In the genomic region with DNA sequence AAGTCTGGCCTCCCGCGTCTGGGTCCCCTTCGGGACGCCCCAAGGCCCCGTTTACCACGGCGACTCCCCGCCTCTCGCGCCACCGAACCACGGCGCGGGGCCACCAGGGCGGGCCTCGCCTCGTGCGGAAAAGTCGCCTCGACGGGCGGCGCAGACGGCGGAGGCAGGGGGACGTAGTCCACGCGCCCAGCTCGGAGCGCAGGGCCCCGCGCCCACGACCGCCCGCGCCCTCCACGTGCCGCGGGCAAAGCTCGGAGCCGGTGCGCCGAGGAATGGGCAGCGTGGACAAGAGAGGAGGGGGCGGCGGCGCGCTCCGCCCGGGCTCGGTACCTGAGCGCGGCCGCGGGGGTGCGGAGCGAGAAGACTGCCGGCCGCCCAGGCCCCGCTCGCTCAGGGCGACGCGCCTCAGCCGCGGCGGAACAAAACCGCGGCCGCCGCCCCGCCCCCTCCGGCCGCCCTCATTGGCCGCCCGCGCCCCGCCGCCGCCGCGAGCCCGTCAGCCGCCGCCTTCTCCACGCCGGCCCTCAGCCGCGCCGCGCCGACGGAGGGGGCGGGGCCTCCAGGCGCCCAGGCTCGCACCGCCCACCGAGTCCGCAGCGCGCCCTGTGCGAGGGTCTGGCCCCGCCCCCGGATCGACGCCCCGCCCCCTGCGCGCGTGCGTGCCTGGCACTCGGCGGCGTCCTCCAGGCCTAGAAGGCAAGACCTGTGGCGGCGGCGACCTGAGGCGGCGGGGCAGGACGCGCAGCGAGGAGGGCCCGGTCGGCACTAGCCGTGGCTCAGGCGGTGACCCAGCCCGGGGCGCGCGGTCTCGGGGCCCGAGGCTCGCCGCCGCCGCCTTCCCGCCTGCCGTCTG, we compare ENCODE assay signal across 8 cellular contexts. TPM values are rescaled to one million over a fixed set of nuclear protein-coding genes. Genes with fewer than 3 reads are reported as not detected.
DNase-seq lines count a peak whose midpoint lies in the region; ATAC-seq and TF ChIP-seq lines count a peak whose summit lies in the region.

A gene with protein sequence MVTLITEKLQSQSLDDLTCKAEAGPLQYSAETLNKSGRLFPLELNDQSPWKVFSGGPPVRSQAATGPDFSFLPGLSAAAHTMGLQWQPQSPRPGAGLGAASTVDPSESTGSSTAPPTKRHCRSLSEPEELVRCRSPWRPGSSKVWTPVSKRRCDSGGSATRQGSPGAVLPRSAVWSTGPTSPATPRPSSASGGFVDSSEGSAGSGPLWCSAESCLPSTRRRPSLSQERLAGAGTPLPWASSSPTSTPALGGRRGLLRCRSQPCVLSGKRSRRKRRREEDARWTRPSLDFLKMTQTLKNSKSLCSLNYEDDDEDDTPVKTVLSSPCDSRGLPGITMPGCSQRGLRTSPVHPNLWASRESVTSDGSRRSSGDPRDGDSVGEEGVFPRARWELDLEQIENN (minus strand): TSS at position 411 of the 853 bp plus-strand sequence. CDS start 15,572 bp downstream, outside the sequence.

- H3K9me3 ChIP-seq in body of pancreas (no peaks in the 10 kb centered on the region), gastrocnemius medialis (no peaks in the 10 kb centered on the region)

- H3K4me3 ChIP-seq in body of pancreas: peak within 1 kb of the TSS; percentile 3 to 24
- peak within 1 kb of the TSS; percentile 43 for H3K4me3 ChIP-seq in iPS-11a (ENCODE audit: low read depth, low read length)
- H3K4me3 ChIP-seq in gastrocnemius medialis: peak within 1 kb of the TSS; percentile 62 to 85 (median 71)

- DNase-seq in NCI-H1930 (lab: John Stamatoyannopoulos, UW): peak; percentile 75 to 85
- peak; percentile 90 for DNase-seq in UCSD-AML1 (lab: John Stamatoyannopoulos, UW; ENCODE audit: unreplicated experiment)
- peak; percentile 93 to 98 (median 94) for DNase-seq in body of pancreas
- peak; percentile 79 to 91 for DNase-seq in gastrocnemius medialis
- DNase-seq in NCI-H1694 treated with DMSO at 0.1 percent for 48 hours (lab: John Stamatoyannopoulos, UW): no peak

- ATAC-seq in GM18502 (IDR thresholded peaks at IDR 0.05; ENCODE audit: poor library complexity, unreplicated experiment): peak; percentile 93
- peak; percentile 66 for ATAC-seq in HG02840 (IDR thresholded peaks at IDR 0.05; ENCODE audit: low FRiP score, unreplicated experiment)
- peak; percentile 96 for ATAC-seq in body of pancreas
- ATAC-seq in gastrocnemius medialis: peak; percentile 85 to 86

- peak within 1 kb of the TSS; percentile 42 to 76 (median 72) for H3K27ac ChIP-seq in body of pancreas
- H3K27ac ChIP-seq in gastrocnemius medialis: peak within 1 kb of the TSS; percentile 68 to 86 (median 80)

- WGBS in body of pancreas, 2 donors: 1% methylated on average over 93 of the region's 138 CpGs; no CpG with 5 or more reads in 1 of the 2 donors

- in situ Hi-C loops in gastrocnemius medialis (cut with MboI; ENCODE audit: low sequenced_read_pairs in 4 of 4): no loop called here

- H3K27me3 ChIP-seq in body of pancreas (no peaks in the 10 kb centered on the region), gastrocnemius medialis (no peaks in the 10 kb centered on the region)

- H3K4me1 ChIP-seq in body of pancreas (peaks cover 20% of the 10 kb centered on the region), gastrocnemius medialis (peaks cover 0 to 11% of the 10 kb centered on the region in 2 donors)

- intact Hi-C loops in body of pancreas (cut with DNase I): no loop called here
- intact Hi-C loops in gastrocnemius medialis (cut with DNase I; ENCODE audit: low total_unique reads): loop anchor here (1.0 to 10.0 kb wide), 3 partner anchors 28 to 752 kb away; a partner anchor contains a TSS

- TF ChIP-seq POLR2A in body of pancreas (IDR thresholded peaks at IDR 0.05): peak in 2 of 3 donors; percentile 19 to 51
- peak; percentile 64 to 68 for TF ChIP-seq POLR2A in gastrocnemius medialis (IDR thresholded peaks at IDR 0.05)

- TF ChIP-seq CTCF in body of pancreas (IDR thresholded peaks at IDR 0.05): peak in 2 of 7 experiments; percentile 2 to 9
- TF ChIP-seq CTCF in gastrocnemius medialis (IDR thresholded peaks at IDR 0.05 in 4 of 5, conservative IDR thresholded peaks at IDR 0.05 in 1 of 5): peak in 4 of 5 experiments; percentile 17 to 39 (median 26)

- H3K36me3 ChIP-seq in body of pancreas (replicated peaks in 1 of 2; ENCODE audit: insufficient read depth in 1 of 2, low read depth in 2 of 2): no peaks in the 10 kb centered on the region
- no peaks in the 10 kb centered on the region for H3K36me3 ChIP-seq in gastrocnemius medialis

RNA-seq across cellular contexts. Expression of the gene that starts here (rescaled TPM):
- total RNA-seq in body of pancreas (1 to 10 TPM in 1 of 2 donors, under 1 TPM in 1; 0.66 to 2.3 TPM), gastrocnemius medialis (1 to 10 TPM; 1.8 to 5.2 (median 2.8) TPM)

Comparison
In these comparisons a context has a peak if more than half of its experiments do, and no peak if none do; other contexts are left out.
1. H3K4me3 ChIP-seq: peak in every context shown above with its lines; median percentile 71 in gastrocnemius medialis; 43 in iPS-11a; 14 in body of pancreas.